1 cellular context compared by ENCODE assay signal in genomic region chr7:5612695-5613094, GRCh38.
TF ChIP-seq lines count a peak whose summit lies in the region.

No MANE protein-coding gene starts in this region.

TF ChIP-seq in H1, 55 proteins besides CTCF, POLR2A, EP300 and RAD21 (continued from another document):
- TF ChIP-seq, protein P1, sequence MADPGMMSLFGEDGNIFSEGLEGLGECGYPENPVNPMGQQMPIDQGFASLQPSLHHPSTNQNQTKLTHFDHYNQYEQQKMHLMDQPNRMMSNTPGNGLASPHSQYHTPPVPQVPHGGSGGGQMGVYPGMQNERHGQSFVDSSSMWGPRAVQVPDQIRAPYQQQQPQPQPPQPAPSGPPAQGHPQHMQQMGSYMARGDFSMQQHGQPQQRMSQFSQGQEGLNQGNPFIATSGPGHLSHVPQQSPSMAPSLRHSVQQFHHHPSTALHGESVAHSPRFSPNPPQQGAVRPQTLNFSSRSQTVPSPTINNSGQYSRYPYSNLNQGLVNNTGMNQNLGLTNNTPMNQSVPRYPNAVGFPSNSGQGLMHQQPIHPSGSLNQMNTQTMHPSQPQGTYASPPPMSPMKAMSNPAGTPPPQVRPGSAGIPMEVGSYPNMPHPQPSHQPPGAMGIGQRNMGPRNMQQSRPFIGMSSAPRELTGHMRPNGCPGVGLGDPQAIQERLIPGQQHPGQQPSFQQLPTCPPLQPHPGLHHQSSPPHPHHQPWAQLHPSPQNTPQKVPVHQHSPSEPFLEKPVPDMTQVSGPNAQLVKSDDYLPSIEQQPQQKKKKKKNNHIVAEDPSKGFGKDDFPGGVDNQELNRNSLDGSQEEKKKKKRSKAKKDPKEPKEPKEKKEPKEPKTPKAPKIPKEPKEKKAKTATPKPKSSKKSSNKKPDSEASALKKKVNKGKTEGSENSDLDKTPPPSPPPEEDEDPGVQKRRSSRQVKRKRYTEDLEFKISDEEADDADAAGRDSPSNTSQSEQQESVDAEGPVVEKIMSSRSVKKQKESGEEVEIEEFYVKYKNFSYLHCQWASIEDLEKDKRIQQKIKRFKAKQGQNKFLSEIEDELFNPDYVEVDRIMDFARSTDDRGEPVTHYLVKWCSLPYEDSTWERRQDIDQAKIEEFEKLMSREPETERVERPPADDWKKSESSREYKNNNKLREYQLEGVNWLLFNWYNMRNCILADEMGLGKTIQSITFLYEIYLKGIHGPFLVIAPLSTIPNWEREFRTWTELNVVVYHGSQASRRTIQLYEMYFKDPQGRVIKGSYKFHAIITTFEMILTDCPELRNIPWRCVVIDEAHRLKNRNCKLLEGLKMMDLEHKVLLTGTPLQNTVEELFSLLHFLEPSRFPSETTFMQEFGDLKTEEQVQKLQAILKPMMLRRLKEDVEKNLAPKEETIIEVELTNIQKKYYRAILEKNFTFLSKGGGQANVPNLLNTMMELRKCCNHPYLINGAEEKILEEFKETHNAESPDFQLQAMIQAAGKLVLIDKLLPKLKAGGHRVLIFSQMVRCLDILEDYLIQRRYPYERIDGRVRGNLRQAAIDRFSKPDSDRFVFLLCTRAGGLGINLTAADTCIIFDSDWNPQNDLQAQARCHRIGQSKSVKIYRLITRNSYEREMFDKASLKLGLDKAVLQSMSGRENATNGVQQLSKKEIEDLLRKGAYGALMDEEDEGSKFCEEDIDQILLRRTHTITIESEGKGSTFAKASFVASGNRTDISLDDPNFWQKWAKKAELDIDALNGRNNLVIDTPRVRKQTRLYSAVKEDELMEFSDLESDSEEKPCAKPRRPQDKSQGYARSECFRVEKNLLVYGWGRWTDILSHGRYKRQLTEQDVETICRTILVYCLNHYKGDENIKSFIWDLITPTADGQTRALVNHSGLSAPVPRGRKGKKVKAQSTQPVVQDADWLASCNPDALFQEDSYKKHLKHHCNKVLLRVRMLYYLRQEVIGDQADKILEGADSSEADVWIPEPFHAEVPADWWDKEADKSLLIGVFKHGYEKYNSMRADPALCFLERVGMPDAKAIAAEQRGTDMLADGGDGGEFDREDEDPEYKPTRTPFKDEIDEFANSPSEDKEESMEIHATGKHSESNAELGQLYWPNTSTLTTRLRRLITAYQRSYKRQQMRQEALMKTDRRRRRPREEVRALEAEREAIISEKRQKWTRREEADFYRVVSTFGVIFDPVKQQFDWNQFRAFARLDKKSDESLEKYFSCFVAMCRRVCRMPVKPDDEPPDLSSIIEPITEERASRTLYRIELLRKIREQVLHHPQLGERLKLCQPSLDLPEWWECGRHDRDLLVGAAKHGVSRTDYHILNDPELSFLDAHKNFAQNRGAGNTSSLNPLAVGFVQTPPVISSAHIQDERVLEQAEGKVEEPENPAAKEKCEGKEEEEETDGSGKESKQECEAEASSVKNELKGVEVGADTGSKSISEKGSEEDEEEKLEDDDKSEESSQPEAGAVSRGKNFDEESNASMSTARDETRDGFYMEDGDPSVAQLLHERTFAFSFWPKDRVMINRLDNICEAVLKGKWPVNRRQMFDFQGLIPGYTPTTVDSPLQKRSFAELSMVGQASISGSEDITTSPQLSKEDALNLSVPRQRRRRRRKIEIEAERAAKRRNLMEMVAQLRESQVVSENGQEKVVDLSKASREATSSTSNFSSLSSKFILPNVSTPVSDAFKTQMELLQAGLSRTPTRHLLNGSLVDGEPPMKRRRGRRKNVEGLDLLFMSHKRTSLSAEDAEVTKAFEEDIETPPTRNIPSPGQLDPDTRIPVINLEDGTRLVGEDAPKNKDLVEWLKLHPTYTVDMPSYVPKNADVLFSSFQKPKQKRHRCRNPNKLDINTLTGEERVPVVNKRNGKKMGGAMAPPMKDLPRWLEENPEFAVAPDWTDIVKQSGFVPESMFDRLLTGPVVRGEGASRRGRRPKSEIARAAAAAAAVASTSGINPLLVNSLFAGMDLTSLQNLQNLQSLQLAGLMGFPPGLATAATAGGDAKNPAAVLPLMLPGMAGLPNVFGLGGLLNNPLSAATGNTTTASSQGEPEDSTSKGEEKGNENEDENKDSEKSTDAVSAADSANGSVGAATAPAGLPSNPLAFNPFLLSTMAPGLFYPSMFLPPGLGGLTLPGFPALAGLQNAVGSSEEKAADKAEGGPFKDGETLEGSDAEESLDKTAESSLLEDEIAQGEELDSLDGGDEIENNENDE (IDR thresholded peaks at IDR 0.05; ENCODE audit: insufficient replicate concordance, low read length) = no peak
- TF ChIP-seq TBP (IDR thresholded peaks at IDR 0.05; ENCODE audit: low read depth, low read length) (no peak), USF2 (IDR thresholded peaks at IDR 0.05; ENCODE audit: low read length) (no peak)
